In genomic region chr13:113064000-113064533, GRCh38 we compare ENCODE assay signal across 1 cellular context.
TF ChIP-seq lines count a peak whose summit lies in the region.

No MANE protein-coding gene starts in this region.

TF ChIP-seq in HepG2, 621 proteins besides CTCF, POLR2A, EP300 and RAD21 (continued from another document):
- TF ChIP-seq THRA (CRISPR knock-in tag; IDR thresholded peaks at IDR 0.05; ENCODE audit: borderline replicate concordance), result no peak
- no peak for TF ChIP-seq ZNF737 (CRISPR knock-in tag; IDR thresholded peaks at IDR 0.05; ENCODE audit: borderline replicate concordance)
- TF ChIP-seq TAF1 (CRISPR knock-in tag; IDR thresholded peaks at IDR 0.05), result no peak
- TF ChIP-seq HDAC1 (CRISPR knock-in tag; IDR thresholded peaks at IDR 0.05), result no peak
- TF ChIP-seq MAX (IDR thresholded peaks at IDR 0.05), result no peak
- TF ChIP-seq ZSCAN25 (CRISPR knock-in tag; IDR thresholded peaks at IDR 0.05), result no peak
- no peak for TF ChIP-seq ZNF652 (CRISPR knock-in tag; IDR thresholded peaks at IDR 0.05; ENCODE audit: borderline replicate concordance, low read depth)
- no peak for TF ChIP-seq TFAP4 (IDR thresholded peaks at IDR 0.05; ENCODE audit: borderline replicate concordance, low read depth)
- TF ChIP-seq ZFP90 (CRISPR knock-in tag; IDR thresholded peaks at IDR 0.05; ENCODE audit: borderline replicate concordance), result no peak
- TF ChIP-seq ZKSCAN1 (IDR thresholded peaks at IDR 0.05; ENCODE audit: low read length), result no peak
- TF ChIP-seq ELF1 (CRISPR knock-in tag; IDR thresholded peaks at IDR 0.05), result no peak
- no peak for TF ChIP-seq MEIS1 (CRISPR knock-in tag; IDR thresholded peaks at IDR 0.05; ENCODE audit: borderline replicate concordance)
- TF ChIP-seq CREBL2 (CRISPR knock-in tag; IDR thresholded peaks at IDR 0.05; ENCODE audit: borderline replicate concordance), result no peak
- TF ChIP-seq ZBTB21 (CRISPR knock-in tag; IDR thresholded peaks at IDR 0.05), result no peak
- no peak for TF ChIP-seq THYN1 (CRISPR knock-in tag; IDR thresholded peaks at IDR 0.05; ENCODE audit: borderline replicate concordance, low read depth)
TF ChIP-seq in HepG2: peak in this region for 0.
